In genomic region chr6:27388293-27389197, GRCh38 we compare ENCODE assay signal across 1 cellular context.
A peak's percentile ranks its signal among the peaks of the same experiment; 100 is the strongest.
TF ChIP-seq lines count a peak whose summit lies in the region.

TSS of gene ZNF391 (plus strand) at chr6:27388759. CDS start at chr6:27400371, 11,612 bp downstream.

TF ChIP-seq in K562, 482 proteins besides CTCF, POLR2A, EP300 and RAD21 (continued from another document and continues in another):
- TF ChIP-seq MGA (IDR thresholded peaks at IDR 0.05) (peak; percentile 94), ZNF165 (CRISPR knock-in tag; IDR thresholded peaks at IDR 0.05; ENCODE audit: borderline replicate concordance) (0 out of 2 replicates have a peak, but pooled peaks have one; percentile 43), NFE2 (IDR thresholded peaks at IDR 0.05; ENCODE audit: low read depth) (peak; percentile 47; the same call in 1 of the 2 replicates), HDAC3 (IDR thresholded peaks at IDR 0.05; ENCODE audit: borderline replicate concordance, partially characterized antibody) (peak; percentile 75), NCOR1 (IDR thresholded peaks at IDR 0.05) (peak; percentile 21), HMGXB4 (CRISPR knock-in tag; IDR thresholded peaks at IDR 0.05) (peak; percentile 90; the same call in 1 of the 2 replicates), GTF2B (IDR thresholded peaks at IDR 0.05; ENCODE audit: extremely low read depth, insufficient read length) (no peak), CBFB (CRISPR knock-in tag; IDR thresholded peaks at IDR 0.05) (no peak; the same call in 1 of the 2 replicates), HES1 (IDR thresholded peaks at IDR 0.05; ENCODE audit: low read depth) (no peak), ZNF444 (CRISPR knock-in tag; IDR thresholded peaks at IDR 0.05) (no peak), ZNF407 (IDR thresholded peaks at IDR 0.05; ENCODE audit: low read depth) (no peak), PHB (CRISPR knock-in tag; IDR thresholded peaks at IDR 0.05) (no peak), ZNF655 (CRISPR knock-in tag; IDR thresholded peaks at IDR 0.05) (no peak), ZNF77 (CRISPR knock-in tag; IDR thresholded peaks at IDR 0.05) (no peak), MXI1 (IDR thresholded peaks at IDR 0.05; ENCODE audit: low read depth, low read length) (no peak), SMAD4 (CRISPR knock-in tag; conservative IDR thresholded peaks at IDR 0.05) (peak; percentile 92), KDM1A (IDR thresholded peaks at IDR 0.05) (peak; percentile 39 to 58; a peak in 3 of 4 replicates), RBM15 (IDR thresholded peaks at IDR 0.05; ENCODE audit: insufficient read depth, low read length) (no peak), PHB2 (IDR thresholded peaks at IDR 0.05; ENCODE audit: low read depth) (no peak), OTX1 (CRISPR knock-in tag; IDR thresholded peaks at IDR 0.05) (peak; percentile 76; the same call in 1 of the 2 replicates), ZBED1 (IDR thresholded peaks at IDR 0.05) (peak; percentile 86; the same call in 1 of the 2 replicates), ZNF583 (CRISPR knock-in tag; IDR thresholded peaks at IDR 0.05) (peak; percentile 70), FOXK2 (conservative IDR thresholded peaks at IDR 0.05 in 1 of 2, IDR thresholded peaks at IDR 0.05 in 1 of 2; ENCODE audit: low read depth in 2 of 2) (peak; percentile 84 to 88), SNAPC5 (CRISPR knock-in tag; IDR thresholded peaks at IDR 0.05) (no peak), MTA2 (IDR thresholded peaks at IDR 0.05; ENCODE audit: low read depth) (no peak), USF2 (CRISPR knock-in tag; IDR thresholded peaks at IDR 0.05) (no peak), HDGF (IDR thresholded peaks at IDR 0.05) (no peak), DLX4 (CRISPR knock-in tag; IDR thresholded peaks at IDR 0.05) (no peak), NFXL1 (CRISPR knock-in tag; IDR thresholded peaks at IDR 0.05) (no peak), CREM (IDR thresholded peaks at IDR 0.05; ENCODE audit: low read depth) (peak; percentile 81; the same call in 1 of the 2 replicates)
